In genomic region chr12:66756631-66757030, GRCh38 we compare ENCODE assay signal across 1 cellular context.
TF ChIP-seq lines count a peak whose summit lies in the region.

No MANE protein-coding gene starts in this region.

TF ChIP-seq in HepG2, 621 proteins besides CTCF, POLR2A, EP300 and RAD21 (continued from another document):
- TF ChIP-seq ZHX2 (IDR thresholded peaks at IDR 0.05; ENCODE audit: low read depth), result no peak
- TF ChIP-seq ZHX2 (CRISPR knock-in tag; IDR thresholded peaks at IDR 0.05; ENCODE audit: borderline replicate concordance), result no peak
- TF ChIP-seq ZNF572 (CRISPR knock-in tag; IDR thresholded peaks at IDR 0.05), result no peak
- no peak for TF ChIP-seq RFXAP (CRISPR knock-in tag; IDR thresholded peaks at IDR 0.05; ENCODE audit: borderline replicate concordance)
- TF ChIP-seq ASH2L (IDR thresholded peaks at IDR 0.05; ENCODE audit: insufficient read length, low read depth, low read length), result no peak
- no peak for TF ChIP-seq BCL6 (CRISPR knock-in tag; IDR thresholded peaks at IDR 0.05)
